In genomic region chr11:64888406-64888757, GRCh38 we compare ENCODE assay signal across 7 cellular contexts. TPM values are rescaled to one million over a fixed set of nuclear protein-coding genes. Genes with fewer than 3 reads are reported as not detected.
A peak's percentile ranks its signal among the peaks of the same experiment; 100 is the strongest.
DNase-seq lines count a peak whose midpoint lies in the region; ATAC-seq and TF ChIP-seq lines count a peak whose summit lies in the region.

No MANE protein-coding gene starts in this region.

- no peaks in the 10 kb centered on the region for H3K9me2 ChIP-seq in SU-DHL-6 (replicated peaks; ENCODE audit: insufficient read depth, low read length)

- 0 out of 2 replicates have a peak, but pooled peaks cover 5% of the 10 kb centered on the region for H3F3A ChIP-seq in SU-DHL-6 (ENCODE audit: insufficient read depth)

- H3K27ac ChIP-seq in HUES48 (ENCODE audit: low read depth, low read length) (peak overlapping the region; percentile 66), SU-DHL-6 (ENCODE audit: low read depth, low read length) (peak overlapping the region; percentile 62), fibroblast of lung (ENCODE audit: insufficient read depth, low read length) (no peak overlapping the region)

- H3K4me2 ChIP-seq in SU-DHL-6 (ENCODE audit: low read depth, low read length, poor library complexity, severe bottlenecking) (peak overlapping the region; percentile 57), fibroblast of lung (ENCODE audit: extremely low read depth, insufficient read depth, low read length) (peak overlapping the region; percentile 69), skeletal muscle satellite cell (ENCODE audit: low read length) (peak overlapping the region; percentile 82)

- H2AFZ ChIP-seq in SU-DHL-6 (ENCODE audit: low read depth, low read length, severe bottlenecking) (peak overlapping the region; percentile 86), fibroblast of lung (ENCODE audit: low read length) (peak overlapping the region; percentile 92)

- H4K20me1 ChIP-seq in SU-DHL-6 (ENCODE audit: low read depth, low read length) (no peaks in the 10 kb centered on the region), fibroblast of lung (ENCODE audit: control insufficient read depth, extremely low read depth, insufficient read depth, low read length) (no peaks in the 10 kb centered on the region)

- H3K4me3 ChIP-seq in HUES48 (ENCODE audit: low read depth, low read length) (peak overlapping the region; percentile 36; the same call in 1 of the 2 replicates), SU-DHL-6 (ENCODE audit: insufficient read depth, low read length, poor library complexity, severe bottlenecking) (no peak overlapping the region), fibroblast of lung (replicated peaks in 1 of 4; ENCODE audit: control extremely low read depth in 1 of 4, insufficient read depth in 1 of 4, low read depth in 3 of 4, low read length in 4 of 4) (no peak overlapping the region), skeletal muscle satellite cell (ENCODE audit: low read length) (peak overlapping the region; percentile 57)

- DNase-seq in fibroblast of lung (ENCODE audit: low read depth in 2 of 2) (no peak), amygdala (lab: John Stamatoyannopoulos, UW) (no peak)

- no peak overlapping the region for H3K9ac ChIP-seq in HUES48 (ENCODE audit: low read depth, low read length)
- peak overlapping the region; percentile 58 for H3K9ac ChIP-seq in SU-DHL-6 (ENCODE audit: low read length)
- H3K9ac ChIP-seq in fibroblast of lung (ENCODE audit: insufficient read depth, low read length), result no peak overlapping the region
- no peak overlapping the region for H3K9ac ChIP-seq in skeletal muscle satellite cell (ENCODE audit: low read depth, low read length)

- TF ChIP-seq CTCF in SU-DHL-6 (IDR thresholded peaks at IDR 0.05; ENCODE audit: insufficient read depth, low read length, poor library complexity, severe bottlenecking) (no peak), fibroblast of lung (conservative IDR thresholded peaks at IDR 0.05 in 1 of 2, IDR thresholded peaks at IDR 0.05 in 1 of 2; ENCODE audit: low read depth in 1 of 2, low read length in 2 of 2) (no peak)

- H3K36me3 ChIP-seq in HUES48 (ENCODE audit: control insufficient read depth, insufficient read depth, low read length) (no peaks in the 10 kb centered on the region), SU-DHL-6 (ENCODE audit: low read length) (no peaks in the 10 kb centered on the region), fibroblast of lung (ENCODE audit: control insufficient read depth, insufficient read depth, low read length) (no peaks in the 10 kb centered on the region), skeletal muscle satellite cell (ENCODE audit: insufficient read depth, low read length) (no peaks in the 10 kb centered on the region)

- no peak for ATAC-seq in GM18909 (IDR thresholded peaks at IDR 0.05; ENCODE audit: poor library complexity, unreplicated experiment)
- no peak for ATAC-seq in GM21367 (IDR thresholded peaks at IDR 0.05; ENCODE audit: unreplicated experiment)

- H3K79me2 ChIP-seq in SU-DHL-6 (ENCODE audit: insufficient read depth, low read length), result no peaks in the 10 kb centered on the region
- no peaks in the 10 kb centered on the region for H3K79me2 ChIP-seq in fibroblast of lung (ENCODE audit: control insufficient read depth, insufficient read depth, low read length)

- H3K27me3 ChIP-seq in HUES48 (ENCODE audit: control insufficient read depth, insufficient read depth, low read length) (no peaks in the 10 kb centered on the region), SU-DHL-6 (ENCODE audit: low read length) (no peaks in the 10 kb centered on the region), fibroblast of lung (ENCODE audit: control insufficient read depth, insufficient read depth, low read length) (no peaks in the 10 kb centered on the region), skeletal muscle satellite cell (ENCODE audit: control insufficient read depth, insufficient read depth, low read length) (no peaks in the 10 kb centered on the region)

- peaks cover 9% of the 10 kb centered on the region; the same call in 1 of the 2 replicates for H3K4me1 ChIP-seq in HUES48 (ENCODE audit: control insufficient read depth, insufficient read depth, low read length)
- peaks cover 3% of the 10 kb centered on the region for H3K4me1 ChIP-seq in fibroblast of lung (ENCODE audit: control insufficient read depth, extremely low read depth, insufficient read depth, low read length)
- peaks cover 18% of the 10 kb centered on the region for H3K4me1 ChIP-seq in skeletal muscle satellite cell (ENCODE audit: control insufficient read depth, insufficient read depth, low read length)

- H3K9me3 ChIP-seq in HUES48 (ENCODE audit: control insufficient read depth, insufficient read depth, low read length) (no peaks in the 10 kb centered on the region), SU-DHL-6 (ENCODE audit: insufficient read depth, low read length) (no peaks in the 10 kb centered on the region), fibroblast of lung (ENCODE audit: control insufficient read depth, insufficient read depth, low read depth, low read length) (no peaks in the 10 kb centered on the region), skeletal muscle satellite cell (replicated peaks; ENCODE audit: low read length) (no peaks in the 10 kb centered on the region)

RNA-seq across cellular contexts. Expression of gene EHD1, which starts 10.0 kb away (rescaled TPM):
- 40.8 and 71.3 TPM in 2 replicates for total RNA-seq in fibroblast of lung
- 240 and 248 TPM in 2 replicates for polyA plus RNA-seq in fibroblast of lung
- polyA plus RNA-seq in fibroblast of lung (2012), result 181 and 192 TPM in 2 replicates
- 634 and 716 TPM in 2 replicates for polyA minus RNA-seq in fibroblast of lung (ENCODE audit: low replicate concordance)
- 43.7 and 56.5 TPM in 2 replicates for total RNA-seq in skeletal muscle satellite cell (2012; rRNA removed)

RNA-seq across cellular contexts. Expression of gene ATG2A, which starts 28.6 kb away (rescaled TPM):
- total RNA-seq in fibroblast of lung, result 7.4 and 9.9 TPM in 2 replicates
- 3.1 and 5.1 TPM in 2 replicates for polyA plus RNA-seq in fibroblast of lung
- polyA plus RNA-seq in fibroblast of lung (2012), result 9.5 and 15.8 TPM in 2 replicates
- 14.8 and 32.3 TPM in 2 replicates for polyA minus RNA-seq in fibroblast of lung (ENCODE audit: low replicate concordance)
- total RNA-seq in skeletal muscle satellite cell (2012; rRNA removed), result 13.3 and 22.1 TPM in 2 replicates

RNA-seq across cellular contexts. Expression of gene PPP2R5B, which starts 36.1 kb away (rescaled TPM):
- total RNA-seq in fibroblast of lung, result 6.2 and 12.1 TPM in 2 replicates
- 10.9 and 12.4 TPM in 2 replicates for polyA plus RNA-seq in fibroblast of lung
- polyA plus RNA-seq in fibroblast of lung (2012), result 13.2 and 14.5 TPM in 2 replicates
- polyA minus RNA-seq in fibroblast of lung (ENCODE audit: low replicate concordance), result 13.4 and 24.2 TPM in 2 replicates
- 6.1 and 9.8 TPM in 2 replicates for total RNA-seq in skeletal muscle satellite cell (2012; rRNA removed)

RNA-seq across cellular contexts. Expression of gene CDC42BPG, which starts 43.9 kb away (rescaled TPM):
- total RNA-seq in fibroblast of lung, result 0.33 and 0.77 TPM in 2 replicates
- polyA plus RNA-seq in fibroblast of lung, result 0.02 and 0.03 TPM in 2 replicates
- 0.13 TPM in 2 replicates for polyA plus RNA-seq in fibroblast of lung (2012)
- not detected in 2 replicates for polyA minus RNA-seq in fibroblast of lung (ENCODE audit: low replicate concordance)
- 0.25 TPM in 1 of 2 replicates, not detected in the other for total RNA-seq in skeletal muscle satellite cell (2012; rRNA removed)

RNA-seq across cellular contexts. Expression of gene GPHA2, which starts 47.3 kb away (rescaled TPM):
- not detected in 2 replicates for total RNA-seq in fibroblast of lung
- polyA plus RNA-seq in fibroblast of lung, result not detected in 2 replicates
- polyA plus RNA-seq in fibroblast of lung (2012), result not detected in 2 replicates
- not detected in 2 replicates for polyA minus RNA-seq in fibroblast of lung (ENCODE audit: low replicate concordance)
- not detected in 2 replicates for total RNA-seq in skeletal muscle satellite cell (2012; rRNA removed)

Comparison
In these comparisons a context has a peak if more than half of its experiments do, and no peak if none do; other contexts are left out.
1. H3K4me3 ChIP-seq: peak in HUES48 (single experiment) and skeletal muscle satellite cell (single experiment); none in SU-DHL-6 (single experiment) and fibroblast of lung (0 of 4).
2. Peak in every context shown above with its lines, with median percentiles within 50 percentile points of each other: H3K4me2 ChIP-seq.